Comparison of ENCODE assay signal across 9 cellular contexts in the genomic region with DNA sequence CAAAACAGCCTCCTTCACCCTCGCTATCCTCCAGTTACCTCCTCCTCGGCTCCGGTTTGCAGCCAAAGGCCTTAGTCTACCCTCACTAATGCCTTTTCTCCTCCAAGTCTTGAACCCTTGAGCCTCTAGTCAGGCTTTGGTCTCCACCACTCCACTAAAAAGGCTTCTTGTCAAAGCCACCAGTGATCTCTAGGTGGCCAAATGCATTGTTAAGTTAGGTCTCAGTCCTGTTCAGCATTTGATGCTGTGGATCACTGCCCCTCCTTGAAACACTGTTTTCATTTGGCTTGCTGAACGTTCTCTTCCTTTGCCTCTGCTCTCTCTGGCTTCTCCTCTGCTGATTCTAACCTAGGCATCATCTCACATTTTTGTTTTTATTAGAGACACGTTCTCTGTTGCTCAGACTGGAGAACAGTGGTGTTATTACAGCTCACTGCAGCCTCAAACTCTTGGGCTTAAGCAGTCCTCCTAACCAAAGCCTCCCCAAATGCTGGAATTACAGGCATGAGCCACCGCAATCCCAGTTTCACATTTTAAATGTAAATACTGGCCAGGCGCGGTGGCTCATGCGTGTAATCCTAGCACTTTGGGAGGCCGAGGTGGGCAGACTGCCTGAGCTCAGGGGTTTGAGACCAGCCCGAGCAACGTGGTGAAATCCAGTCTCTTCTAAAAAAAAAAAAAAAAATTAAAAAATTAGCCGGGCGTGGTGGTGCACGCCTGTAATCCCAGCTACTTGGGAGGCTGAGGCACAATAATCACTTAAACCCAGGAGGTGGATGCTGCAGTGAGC. TPM values are rescaled to one million over a fixed set of nuclear protein-coding genes. Genes with fewer than 3 reads are reported as not detected.
DNase-seq lines count a peak whose midpoint lies in the region; ATAC-seq and TF ChIP-seq lines count a peak whose summit lies in the region.
"Had no signal": no experiment of that assay in that cellular context is flagged by ENCODE, and none has a peak within 500 bp of the region (broad histone marks: within the 10 kb centered on the region; RNA-seq: fewer than 3 reads in every experiment).

No MANE protein-coding gene starts in this region.

- H3K36me3 ChIP-seq in cardiac muscle cell (no peaks in the 10 kb centered on the region), right lobe of liver (peaks cover 0 to 10% (median 0%) of the 10 kb centered on the region in 4 donors), upper lobe of right lung (peaks cover 30% of the 10 kb centered on the region)

- peak overlapping the region; percentile 92 for H3K4me3 Mint-ChIP-seq in activated T-helper 1 cell treated with anti-CD3 and anti-CD28 coated beads, Interleukin-12 subunit alpha, Interleukin-12 subunit beta, Interleukin-2, Interleukin-4 antibody, amounts not matched to agents 30 ng/mL and 10 ng/mL and 1 ng/mL, durations not matched to agents 14 hours and 24 hours and 36 hours

- H3K9me3 ChIP-seq in cardiac muscle cell (ENCODE audit: low read depth) (no peaks in the 10 kb centered on the region), right lobe of liver (no peaks in the 10 kb centered on the region), upper lobe of right lung (no peaks in the 10 kb centered on the region)

- H3K36me3 Mint-ChIP-seq in activated T-helper 1 cell treated with anti-CD3 and anti-CD28 coated beads, Interleukin-12 subunit alpha, Interleukin-12 subunit beta, Interleukin-2, Interleukin-4 antibody, amounts not matched to agents 30 ng/mL and 10 ng/mL and 1 ng/mL, durations not matched to agents 14 hours and 24 hours and 36 hours (ENCODE audit: low read depth) = peaks cover 17% of the 10 kb centered on the region

- peaks cover 3% of the 10 kb centered on the region for H3K4me1 ChIP-seq in cardiac muscle cell (ENCODE audit: low read depth)
- peaks cover 0 to 12% (median 4%) of the 10 kb centered on the region in 4 donors for H3K4me1 ChIP-seq in right lobe of liver
- peaks cover 11% of the 10 kb centered on the region for H3K4me1 ChIP-seq in upper lobe of right lung

- H3K9me3 Mint-ChIP-seq in activated T-helper 1 cell treated with anti-CD3 and anti-CD28 coated beads, Interleukin-12 subunit alpha, Interleukin-12 subunit beta, Interleukin-2, Interleukin-4 antibody, amounts not matched to agents 30 ng/mL and 10 ng/mL and 1 ng/mL, durations not matched to agents 14 hours and 24 hours and 36 hours = no peaks in the 10 kb centered on the region

- H3K27ac Mint-ChIP-seq in activated T-helper 1 cell treated with anti-CD3 and anti-CD28 coated beads, Interleukin-12 subunit alpha, Interleukin-12 subunit beta, Interleukin-2, Interleukin-4 antibody, amounts not matched to agents 30 ng/mL and 10 ng/mL and 1 ng/mL, durations not matched to agents 14 hours and 24 hours and 36 hours = peak overlapping the region; percentile 88

- intact Hi-C loops in cardiac septum (cut with DNase I) (loop anchor here (2.0 to 10.0 kb wide), 2 partner anchors 60 to 62 kb away; a partner anchor contains a TSS), right lobe of liver (cut with DNase I) (loop anchor here in 1 of 2 donors (10.0 kb wide), 1 partner anchor 60 kb away; a partner anchor contains a TSS), upper lobe of right lung (cut with DNase I) (no loop called here)
- intact Hi-C loops in activated T-helper 1 cell treated with anti-CD3 and anti-CD28 coated beads, Interleukin-12 subunit alpha, Interleukin-12 subunit beta, Interleukin-2, Interleukin-4 antibody, amounts not matched to agents 30 ng/mL and 10 ng/mL and 1 ng/mL, durations not matched to agents 14 hours and 24 hours and 36 hours (cut with micrococcal nuclease) = loop anchor here (5.0 to 10.0 kb wide), 3 partner anchors 67 to 397 kb away; a partner anchor contains a TSS

- ATAC-seq in right lobe of liver (no peak), upper lobe of right lung (no peak), HG02852 (IDR thresholded peaks at IDR 0.05; ENCODE audit: unreplicated experiment) (no peak)

- TF ChIP-seq POLR2A in right lobe of liver (IDR thresholded peaks at IDR 0.05) = no peak

- TF ChIP-seq CTCF in cardiac muscle cell (IDR thresholded peaks at IDR 0.05; ENCODE audit: low read depth, low read length) = no peak
- TF ChIP-seq CTCF in right lobe of liver (IDR thresholded peaks at IDR 0.05) = no peak
- no peak for TF ChIP-seq CTCF in upper lobe of right lung (IDR thresholded peaks at IDR 0.05)

- DNase-seq in cardiac muscle cell (ENCODE audit: low read depth in 1 of 2, low spot score in 1 of 2) = no peak
- no peak for DNase-seq in cardiac septum (ENCODE audit: low spot score)
- DNase-seq in activated T-helper 1 cell treated with anti-CD3 and anti-CD28 coated beads, Interleukin-12 subunit alpha, Interleukin-12 subunit beta, Interleukin-2, Interleukin-4 antibody, amounts not matched to agents 30 ng/mL and 10 ng/mL and 1 ng/mL, durations not matched to agents 14 hours and 24 hours and 36 hours (ENCODE audit: low spot score) = no peak
- no peak for DNase-seq in right lobe of liver
- DNase-seq in upper lobe of right lung = no peak
- DNase-seq in amniotic stem cell (lab: John Stamatoyannopoulos, UW) = no peak
- no peak for DNase-seq in activated effector memory CD4-positive, alpha-beta T cell treated with Interleukin-2 at 50 U/mL for 16 hours
- DNase-seq: GF-D8 had no signal

- peaks cover 2% of the 10 kb centered on the region for H3K27me3 Mint-ChIP-seq in activated T-helper 1 cell treated with anti-CD3 and anti-CD28 coated beads, Interleukin-12 subunit alpha, Interleukin-12 subunit beta, Interleukin-2, Interleukin-4 antibody, amounts not matched to agents 30 ng/mL and 10 ng/mL and 1 ng/mL, durations not matched to agents 14 hours and 24 hours and 36 hours (ENCODE audit: insufficient read depth)

- H3K4me1 Mint-ChIP-seq in activated T-helper 1 cell treated with anti-CD3 and anti-CD28 coated beads, Interleukin-12 subunit alpha, Interleukin-12 subunit beta, Interleukin-2, Interleukin-4 antibody, amounts not matched to agents 30 ng/mL and 10 ng/mL and 1 ng/mL, durations not matched to agents 14 hours and 24 hours and 36 hours (ENCODE audit: low read depth) = peaks cover 25% of the 10 kb centered on the region

- H3K27ac ChIP-seq in cardiac muscle cell (no peak overlapping the region), right lobe of liver (no peak overlapping the region), upper lobe of right lung (peak overlapping the region; percentile 95)

- H3K4me3 ChIP-seq in cardiac muscle cell (peak overlapping the region; percentile 67), right lobe of liver (peak overlapping the region; percentile 51 to 85 (median 81)), upper lobe of right lung (peak overlapping the region; percentile 75)

- 81% methylated on average over 13 of the region's 15 CpGs for WGBS in right lobe of liver (ENCODE audit: insufficient coverage, low coverage, low lambda C conversion rate, missing lambda C conversion rate)

- H3K27me3 ChIP-seq in cardiac muscle cell = no peaks in the 10 kb centered on the region
- no peaks in the 10 kb centered on the region for H3K27me3 ChIP-seq in right lobe of liver
- no peaks in the 10 kb centered on the region for H3K27me3 ChIP-seq in upper lobe of right lung

RNA-seq across cellular contexts. Expression of a gene that starts 1.1 kb away (rescaled TPM):
- total RNA-seq in cardiac muscle cell (23.8 and 28.8 TPM in 2 replicates), cardiac septum (14.0 TPM), right lobe of liver (10 to 100 TPM; 14.5 to 17.9 (median 15.4) TPM), upper lobe of right lung (33.5 TPM)
- 21.7 and 27.9 TPM in 2 replicates for polyA plus RNA-seq in cardiac muscle cell
- total RNA-seq in activated T-helper 1 cell treated with anti-CD3 and anti-CD28 coated beads, Interleukin-12 subunit alpha, Interleukin-12 subunit beta, Interleukin-2, Interleukin-4 antibody, amounts not matched to agents 30 ng/mL and 10 ng/mL and 1 ng/mL, durations not matched to agents 14 hours and 24 hours and 36 hours = 38.6 and 39.0 TPM in 2 replicates

RNA-seq across cellular contexts. Expression of a gene that starts 16.1 kb away (rescaled TPM):
- total RNA-seq in cardiac muscle cell (not detected in 2 replicates), cardiac septum (50.2 TPM), right lobe of liver (100 to 1,000 TPM in 2 of 6 experiments, 10 to 100 TPM in 4; 33.4 to 188 (median 80.7) TPM), upper lobe of right lung (291 TPM)
- polyA plus RNA-seq in cardiac muscle cell = not detected in 2 replicates
- total RNA-seq in activated T-helper 1 cell treated with anti-CD3 and anti-CD28 coated beads, Interleukin-12 subunit alpha, Interleukin-12 subunit beta, Interleukin-2, Interleukin-4 antibody, amounts not matched to agents 30 ng/mL and 10 ng/mL and 1 ng/mL, durations not matched to agents 14 hours and 24 hours and 36 hours = not detected in 2 replicates

RNA-seq across cellular contexts. Expression of a gene that starts 42.0 kb away (rescaled TPM):
- total RNA-seq in cardiac muscle cell = 0.67 and 1.6 TPM in 2 replicates
- polyA plus RNA-seq in cardiac muscle cell = 0.83 and 5.4 TPM in 2 replicates
- total RNA-seq in cardiac septum = 0.73 TPM
- total RNA-seq in activated T-helper 1 cell treated with anti-CD3 and anti-CD28 coated beads, Interleukin-12 subunit alpha, Interleukin-12 subunit beta, Interleukin-2, Interleukin-4 antibody, amounts not matched to agents 30 ng/mL and 10 ng/mL and 1 ng/mL, durations not matched to agents 14 hours and 24 hours and 36 hours = 0.12 and 0.41 TPM in 2 replicates
- 10 to 100 TPM; 10.1 to 48.3 (median 18.0) TPM for total RNA-seq in right lobe of liver
- 13.0 TPM for total RNA-seq in upper lobe of right lung

RNA-seq across cellular contexts. Expression of a gene that starts 48.2 kb away (rescaled TPM):
- total RNA-seq in cardiac muscle cell (not detected in 2 replicates), cardiac septum (not detected), right lobe of liver (10 to 100 TPM in 1 of 6 experiments, 1 to 10 TPM in 5; 1.1 to 13.9 (median 3.3) TPM), upper lobe of right lung (not detected)
- not detected in 2 replicates for polyA plus RNA-seq in cardiac muscle cell
- not detected in 2 replicates for total RNA-seq in activated T-helper 1 cell treated with anti-CD3 and anti-CD28 coated beads, Interleukin-12 subunit alpha, Interleukin-12 subunit beta, Interleukin-2, Interleukin-4 antibody, amounts not matched to agents 30 ng/mL and 10 ng/mL and 1 ng/mL, durations not matched to agents 14 hours and 24 hours and 36 hours

RNA-seq across cellular contexts. Expression of a gene that starts 55.0 kb away (rescaled TPM):
- total RNA-seq in cardiac muscle cell (23.6 and 30.4 TPM in 2 replicates), cardiac septum (23.2 TPM), right lobe of liver (100 to 1,000 TPM; 132 to 335 (median 207) TPM), upper lobe of right lung (55.4 TPM)
- 24.1 and 42.8 TPM in 2 replicates for polyA plus RNA-seq in cardiac muscle cell
- total RNA-seq in activated T-helper 1 cell treated with anti-CD3 and anti-CD28 coated beads, Interleukin-12 subunit alpha, Interleukin-12 subunit beta, Interleukin-2, Interleukin-4 antibody, amounts not matched to agents 30 ng/mL and 10 ng/mL and 1 ng/mL, durations not matched to agents 14 hours and 24 hours and 36 hours = 8.4 and 8.9 TPM in 2 replicates

Comparison
In these comparisons a context has a peak if more than half of its experiments do, and no peak if none do; other contexts are left out.
1. RNA of a gene that starts 16.1 kb away (total RNA-seq): 291 TPM in upper lobe of right lung (single experiment), 33.4 to 188 TPM in right lobe of liver and 50.2 TPM in cardiac septum (single experiment); not detected in cardiac muscle cell and not detected in activated T-helper 1 cell treated with anti-CD3 and anti-CD28 coated beads, Interleukin-12 subunit alpha, Interleukin-12 subunit beta, Interleukin-2, Interleukin-4 antibody, amounts not matched to agents 30 ng/mL and 10 ng/mL and 1 ng/mL, durations not matched to agents 14 hours and 24 hours and 36 hours; every median in the first group is over 10 times any median in the second.
2. Peak in every context shown above with its lines, with median percentiles within 50 percentile points of each other: H3K4me3 ChIP-seq.